8 cellular contexts compared by ENCODE assay signal in genomic region chr19:56314018-56314583, GRCh38. TPM values are rescaled to one million over a fixed set of nuclear protein-coding genes. Genes with fewer than 3 reads are reported as not detected.
DNase-seq lines count a peak whose midpoint lies in the region; ATAC-seq and TF ChIP-seq lines count a peak whose summit lies in the region.

No MANE protein-coding gene starts in this region.

- H3K4me3 Mint-ChIP-seq in activated B cell treated with CpG ODN at 0.5 μM for 24 hours, result peak overlapping the region; percentile 96

- POLR2A ChIA-PET in activated B cell treated with CpG ODN at 0.5 μM for 24 hours (lab: Charles Lee), result interaction anchor here (0.5 to 1.8 kb wide), 13 partner anchors 9 to 1869 kb away, joined by 3 to 10 read pairs (median 5); partner anchors contain the start of genes ZNF274 and ZNF583

- H3K27ac ChIP-seq in right atrium auricular region, result peak overlapping the region; percentile 91 to 97

- H3K9me3 ChIP-seq in right atrium auricular region, result no peaks in the 10 kb centered on the region
- no peaks in the 10 kb centered on the region for H3K9me3 ChIP-seq in skeletal muscle satellite cell (replicated peaks; ENCODE audit: low read length)

- DNase-seq in DMS153 (lab: John Stamatoyannopoulos, UW), result peak; percentile 61
- no peak for DNase-seq in DMS153 treated with DMSO at 0.1 percent for 48 hours (lab: John Stamatoyannopoulos, UW; ENCODE audit: unreplicated experiment)
- DNase-seq in activated B cell treated with CpG ODN at 0.5 μM for 24 hours, result no peak
- DNase-seq in right atrium auricular region (ENCODE audit: low spot score), result no peak
- no peak for DNase-seq in posterior vena cava (ENCODE audit: low spot score)

- no peaks in the 10 kb centered on the region for H3K27me3 Mint-ChIP-seq in activated B cell treated with CpG ODN at 0.5 μM for 24 hours

- intact Hi-C loops in activated B cell treated with CpG ODN at 0.5 μM for 24 hours (cut with micrococcal nuclease) (loop anchor here (1.0 to 10.0 kb wide), 3 partner anchors 234 to 669 kb away; partner anchors contain the start of genes CCDC106, ZNF470, ZNF580 and ZNF581), posterior vena cava (cut with DNase I) (no loop called here)

- peaks cover 19% of the 10 kb centered on the region for H3K4me1 Mint-ChIP-seq in activated B cell treated with CpG ODN at 0.5 μM for 24 hours

- peaks cover 24% of the 10 kb centered on the region for H3K36me3 Mint-ChIP-seq in activated B cell treated with CpG ODN at 0.5 μM for 24 hours (ENCODE audit: low read depth)

- H3K4me1 ChIP-seq in right atrium auricular region (peaks cover 0 to 14% of the 10 kb centered on the region in 2 donors), skeletal muscle satellite cell (ENCODE audit: control insufficient read depth, insufficient read depth, low read length) (peaks cover 11% of the 10 kb centered on the region)

- no peaks in the 10 kb centered on the region for H3K27me3 ChIP-seq in right atrium auricular region
- no peaks in the 10 kb centered on the region for H3K27me3 ChIP-seq in skeletal muscle satellite cell (ENCODE audit: control insufficient read depth, insufficient read depth, low read length)

- H3K36me3 ChIP-seq in right atrium auricular region (peaks cover 3% of the 10 kb centered on the region), skeletal muscle satellite cell (ENCODE audit: insufficient read depth, low read length) (peaks cover 12% of the 10 kb centered on the region)

- H3K4me3 ChIP-seq in right atrium auricular region, result peak overlapping the region; percentile 53 to 70
- H3K4me3 ChIP-seq in skeletal muscle satellite cell (ENCODE audit: low read length), result peak overlapping the region; percentile 95

- CTCF ChIA-PET in activated B cell treated with CpG ODN at 0.5 μM for 24 hours (lab: Charles Lee), result interaction anchor here (1.1 kb wide), 1 partner anchor 233 kb away, joined by 4 read pairs; no protein-coding TSS in a partner anchor

- H3K9ac ChIP-seq in skeletal muscle satellite cell (ENCODE audit: low read depth, low read length), result peak overlapping the region; percentile 97

- H3K27ac Mint-ChIP-seq in activated B cell treated with CpG ODN at 0.5 μM for 24 hours, result peak overlapping the region; percentile 100

- ATAC-seq in HG03378 (IDR thresholded peaks at IDR 0.05; ENCODE audit: unreplicated experiment) (peak; percentile 3), activated B cell treated with CpG ODN at 0.5 μM for 24 hours (ENCODE audit: low read depth) (no peak), GM21381 (IDR thresholded peaks at IDR 0.05; ENCODE audit: unreplicated experiment) (no peak)

- no peak for TF ChIP-seq CTCF in activated B cell treated with CpG ODN at 0.5 μM for 24 hours (IDR thresholded peaks at IDR 0.05)
- no peak for TF ChIP-seq CTCF in right atrium auricular region (IDR thresholded peaks at IDR 0.05)

- H3K9me3 Mint-ChIP-seq in activated B cell treated with CpG ODN at 0.5 μM for 24 hours, result no peaks in the 10 kb centered on the region

- peak overlapping the region; percentile 98 for H3K4me2 ChIP-seq in skeletal muscle satellite cell (ENCODE audit: low read length)

RNA-seq across cellular contexts. Expression of gene ZSCAN5A, which starts 0.5 kb away (rescaled TPM):
- 14.0 and 17.8 TPM in 2 replicates for total RNA-seq in activated B cell treated with CpG ODN at 0.5 μM for 24 hours
- total RNA-seq in right atrium auricular region, result 1 to 10 TPM; 3.0 to 9.5 TPM
- 3.8 and 5.5 TPM in 2 replicates for total RNA-seq in skeletal muscle satellite cell (2012; rRNA removed)
- 1 to 10 TPM; 8.5 to 10.0 TPM for total RNA-seq in posterior vena cava

RNA-seq across cellular contexts. Expression of gene EDDM13, which starts 41.6 kb away (rescaled TPM):
- total RNA-seq in activated B cell treated with CpG ODN at 0.5 μM for 24 hours (not detected in 2 replicates), right atrium auricular region (not detected), posterior vena cava (not detected)
- total RNA-seq in skeletal muscle satellite cell (2012; rRNA removed), result not detected in 2 replicates
